Comparison of ENCODE assay signal across 1 cellular context in the genomic region with DNA sequence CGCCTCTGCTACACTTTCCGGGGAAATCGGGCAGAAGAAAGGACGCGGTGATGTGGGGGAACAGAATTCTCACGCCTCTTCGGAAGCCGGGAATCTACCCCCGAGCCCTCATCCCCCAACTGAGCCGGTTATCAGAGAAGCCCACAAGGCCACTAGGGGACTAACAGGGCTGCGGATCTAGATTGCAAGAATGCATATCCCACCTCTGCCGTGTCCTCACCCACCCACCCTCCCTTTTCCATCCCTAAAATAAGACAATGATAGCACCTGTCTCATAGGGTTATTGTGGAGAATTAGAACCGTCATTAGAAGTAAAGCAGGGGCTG.
TF ChIP-seq lines count a peak whose summit lies in the region.

No MANE protein-coding gene starts in this region.

TF ChIP-seq in GM12878, 131 proteins besides CTCF, POLR2A, EP300 and RAD21:
- 0 out of 2 replicates have a peak, but pooled peaks have one; percentile 44 for TF ChIP-seq FOXK2 (IDR thresholded peaks at IDR 0.05)
- TF ChIP-seq IKZF2 (IDR thresholded peaks at IDR 0.05), result peak in 1 of 2 experiments; percentile 25; a peak in 1 of 4 replicates
- no peak for TF ChIP-seq HDGF (IDR thresholded peaks at IDR 0.05)
- TF ChIP-seq SMARCA5 (IDR thresholded peaks at IDR 0.05), result peak; percentile 88; the same call in 1 of the 2 replicates
- TF ChIP-seq, protein P1, sequence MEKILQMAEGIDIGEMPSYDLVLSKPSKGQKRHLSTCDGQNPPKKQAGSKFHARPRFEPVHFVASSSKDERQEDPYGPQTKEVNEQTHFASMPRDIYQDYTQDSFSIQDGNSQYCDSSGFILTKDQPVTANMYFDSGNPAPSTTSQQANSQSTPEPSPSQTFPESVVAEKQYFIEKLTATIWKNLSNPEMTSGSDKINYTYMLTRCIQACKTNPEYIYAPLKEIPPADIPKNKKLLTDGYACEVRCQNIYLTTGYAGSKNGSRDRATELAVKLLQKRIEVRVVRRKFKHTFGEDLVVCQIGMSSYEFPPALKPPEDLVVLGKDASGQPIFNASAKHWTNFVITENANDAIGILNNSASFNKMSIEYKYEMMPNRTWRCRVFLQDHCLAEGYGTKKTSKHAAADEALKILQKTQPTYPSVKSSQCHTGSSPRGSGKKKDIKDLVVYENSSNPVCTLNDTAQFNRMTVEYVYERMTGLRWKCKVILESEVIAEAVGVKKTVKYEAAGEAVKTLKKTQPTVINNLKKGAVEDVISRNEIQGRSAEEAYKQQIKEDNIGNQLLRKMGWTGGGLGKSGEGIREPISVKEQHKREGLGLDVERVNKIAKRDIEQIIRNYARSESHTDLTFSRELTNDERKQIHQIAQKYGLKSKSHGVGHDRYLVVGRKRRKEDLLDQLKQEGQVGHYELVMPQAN (conservative IDR thresholded peaks at IDR 0.05), result peak; percentile 65; the same call in 1 of the 2 replicates
- TF ChIP-seq, protein P2, sequence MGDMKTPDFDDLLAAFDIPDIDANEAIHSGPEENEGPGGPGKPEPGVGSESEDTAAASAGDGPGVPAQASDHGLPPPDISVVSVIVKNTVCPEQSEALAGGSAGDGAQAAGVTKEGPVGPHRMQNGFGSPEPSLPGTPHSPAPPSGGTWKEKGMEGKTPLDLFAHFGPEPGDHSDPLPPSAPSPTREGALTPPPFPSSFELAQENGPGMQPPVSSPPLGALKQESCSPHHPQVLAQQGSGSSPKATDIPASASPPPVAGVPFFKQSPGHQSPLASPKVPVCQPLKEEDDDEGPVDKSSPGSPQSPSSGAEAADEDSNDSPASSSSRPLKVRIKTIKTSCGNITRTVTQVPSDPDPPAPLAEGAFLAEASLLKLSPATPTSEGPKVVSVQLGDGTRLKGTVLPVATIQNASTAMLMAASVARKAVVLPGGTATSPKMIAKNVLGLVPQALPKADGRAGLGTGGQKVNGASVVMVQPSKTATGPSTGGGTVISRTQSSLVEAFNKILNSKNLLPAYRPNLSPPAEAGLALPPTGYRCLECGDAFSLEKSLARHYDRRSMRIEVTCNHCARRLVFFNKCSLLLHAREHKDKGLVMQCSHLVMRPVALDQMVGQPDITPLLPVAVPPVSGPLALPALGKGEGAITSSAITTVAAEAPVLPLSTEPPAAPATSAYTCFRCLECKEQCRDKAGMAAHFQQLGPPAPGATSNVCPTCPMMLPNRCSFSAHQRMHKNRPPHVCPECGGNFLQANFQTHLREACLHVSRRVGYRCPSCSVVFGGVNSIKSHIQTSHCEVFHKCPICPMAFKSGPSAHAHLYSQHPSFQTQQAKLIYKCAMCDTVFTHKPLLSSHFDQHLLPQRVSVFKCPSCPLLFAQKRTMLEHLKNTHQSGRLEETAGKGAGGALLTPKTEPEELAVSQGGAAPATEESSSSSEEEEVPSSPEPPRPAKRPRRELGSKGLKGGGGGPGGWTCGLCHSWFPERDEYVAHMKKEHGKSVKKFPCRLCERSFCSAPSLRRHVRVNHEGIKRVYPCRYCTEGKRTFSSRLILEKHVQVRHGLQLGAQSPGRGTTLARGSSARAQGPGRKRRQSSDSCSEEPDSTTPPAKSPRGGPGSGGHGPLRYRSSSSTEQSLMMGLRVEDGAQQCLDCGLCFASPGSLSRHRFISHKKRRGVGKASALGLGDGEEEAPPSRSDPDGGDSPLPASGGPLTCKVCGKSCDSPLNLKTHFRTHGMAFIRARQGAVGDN (IDR thresholded peaks at IDR 0.05), result peak; percentile 75; the same call in 1 of the 2 replicates
- peak; percentile 8; the same call in 1 of the 2 replicates for TF ChIP-seq YY1 (IDR thresholded peaks at IDR 0.05; ENCODE audit: low read depth, low read length)
- 0 out of 2 replicates have a peak, but pooled peaks have one; percentile 29 for TF ChIP-seq GATAD2B (conservative IDR thresholded peaks at IDR 0.05; ENCODE audit: low read depth)
- no peak for TF ChIP-seq NRF1 (conservative IDR thresholded peaks at IDR 0.05; ENCODE audit: low read depth, low read length)
- no peak for TF ChIP-seq WRNIP1 (IDR thresholded peaks at IDR 0.05; ENCODE audit: borderline replicate concordance, low read depth, low read length)
- no peak for TF ChIP-seq RBBP5 (conservative IDR thresholded peaks at IDR 0.05)
- 0 out of 2 replicates have a peak, but pooled peaks have one; percentile 9 for TF ChIP-seq NBN (IDR thresholded peaks at IDR 0.05)
